1 cellular context compared by ENCODE assay signal in the genomic region with DNA sequence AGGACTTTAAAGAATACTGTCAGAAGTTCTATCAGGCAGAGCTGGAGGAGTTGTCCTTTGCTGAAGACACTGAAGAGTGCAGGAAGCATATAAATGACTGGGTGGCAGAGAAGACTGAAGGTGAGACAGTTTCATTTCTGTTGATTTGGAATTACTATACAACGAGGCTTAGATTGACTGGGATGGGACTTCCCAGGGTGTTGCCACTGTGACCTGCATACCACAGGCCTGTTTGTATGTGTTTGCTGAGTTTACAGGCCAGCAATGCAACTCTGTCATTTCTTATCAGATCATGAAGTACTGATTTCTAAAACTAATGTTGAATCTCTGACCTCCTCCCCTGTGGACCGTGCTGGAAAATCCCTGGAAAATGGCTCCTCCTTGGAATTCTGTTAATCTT.
TF ChIP-seq lines count a peak whose summit lies in the region.

No MANE protein-coding gene starts in this region.

TF ChIP-seq in GM12878, 131 proteins besides CTCF, POLR2A, EP300 and RAD21:
- TF ChIP-seq BRCA1 (IDR thresholded peaks at IDR 0.05; ENCODE audit: low read depth, low read length) (no peak), IKZF2 (IDR thresholded peaks at IDR 0.05) (no peak), CHD2 (IDR thresholded peaks at IDR 0.05; ENCODE audit: borderline replicate concordance, low read depth, low read length) (no peak), SIX5 (IDR thresholded peaks at IDR 0.05; ENCODE audit: low read depth, low read length, severe bottlenecking) (no peak), ZZZ3 (IDR thresholded peaks at IDR 0.05; ENCODE audit: control insufficient read depth, insufficient read length, low read depth) (no peak), RFX5 (IDR thresholded peaks at IDR 0.05; ENCODE audit: low read depth, low read length) (no peak), PAX8 (IDR thresholded peaks at IDR 0.05) (no peak), RELA (IDR thresholded peaks at IDR 0.05; ENCODE audit: borderline replicate concordance, partially characterized antibody) (no peak), NR2F1 (conservative IDR thresholded peaks at IDR 0.05) (no peak), MXI1 (IDR thresholded peaks at IDR 0.05; ENCODE audit: low read depth, low read length) (no peak), ZNF622 (IDR thresholded peaks at IDR 0.05) (no peak)
- TF ChIP-seq, protein P1, sequence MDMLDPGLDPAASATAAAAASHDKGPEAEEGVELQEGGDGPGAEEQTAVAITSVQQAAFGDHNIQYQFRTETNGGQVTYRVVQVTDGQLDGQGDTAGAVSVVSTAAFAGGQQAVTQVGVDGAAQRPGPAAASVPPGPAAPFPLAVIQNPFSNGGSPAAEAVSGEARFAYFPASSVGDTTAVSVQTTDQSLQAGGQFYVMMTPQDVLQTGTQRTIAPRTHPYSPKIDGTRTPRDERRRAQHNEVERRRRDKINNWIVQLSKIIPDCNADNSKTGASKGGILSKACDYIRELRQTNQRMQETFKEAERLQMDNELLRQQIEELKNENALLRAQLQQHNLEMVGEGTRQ (IDR thresholded peaks at IDR 0.05; ENCODE audit: borderline replicate concordance, low read depth, low read length) = no peak
- TF ChIP-seq, protein P2, sequence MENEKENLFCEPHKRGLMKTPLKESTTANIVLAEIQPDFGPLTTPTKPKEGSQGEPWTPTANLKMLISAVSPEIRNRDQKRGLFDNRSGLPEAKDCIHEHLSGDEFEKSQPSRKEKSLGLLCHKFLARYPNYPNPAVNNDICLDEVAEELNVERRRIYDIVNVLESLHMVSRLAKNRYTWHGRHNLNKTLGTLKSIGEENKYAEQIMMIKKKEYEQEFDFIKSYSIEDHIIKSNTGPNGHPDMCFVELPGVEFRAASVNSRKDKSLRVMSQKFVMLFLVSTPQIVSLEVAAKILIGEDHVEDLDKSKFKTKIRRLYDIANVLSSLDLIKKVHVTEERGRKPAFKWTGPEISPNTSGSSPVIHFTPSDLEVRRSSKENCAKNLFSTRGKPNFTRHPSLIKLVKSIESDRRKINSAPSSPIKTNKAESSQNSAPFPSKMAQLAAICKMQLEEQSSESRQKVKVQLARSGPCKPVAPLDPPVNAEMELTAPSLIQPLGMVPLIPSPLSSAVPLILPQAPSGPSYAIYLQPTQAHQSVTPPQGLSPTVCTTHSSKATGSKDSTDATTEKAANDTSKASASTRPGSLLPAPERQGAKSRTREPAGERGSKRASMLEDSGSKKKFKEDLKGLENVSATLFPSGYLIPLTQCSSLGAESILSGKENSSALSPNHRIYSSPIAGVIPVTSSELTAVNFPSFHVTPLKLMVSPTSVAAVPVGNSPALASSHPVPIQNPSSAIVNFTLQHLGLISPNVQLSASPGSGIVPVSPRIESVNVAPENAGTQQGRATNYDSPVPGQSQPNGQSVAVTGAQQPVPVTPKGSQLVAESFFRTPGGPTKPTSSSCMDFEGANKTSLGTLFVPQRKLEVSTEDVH (IDR thresholded peaks at IDR 0.05; ENCODE audit: low read depth, partially characterized antibody) = no peak
- TF ChIP-seq, protein P3, sequence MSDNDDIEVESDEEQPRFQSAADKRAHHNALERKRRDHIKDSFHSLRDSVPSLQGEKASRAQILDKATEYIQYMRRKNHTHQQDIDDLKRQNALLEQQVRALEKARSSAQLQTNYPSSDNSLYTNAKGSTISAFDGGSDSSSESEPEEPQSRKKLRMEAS (IDR thresholded peaks at IDR 0.05; ENCODE audit: low read depth, low read length) = no peak
- TF ChIP-seq, protein P4, sequence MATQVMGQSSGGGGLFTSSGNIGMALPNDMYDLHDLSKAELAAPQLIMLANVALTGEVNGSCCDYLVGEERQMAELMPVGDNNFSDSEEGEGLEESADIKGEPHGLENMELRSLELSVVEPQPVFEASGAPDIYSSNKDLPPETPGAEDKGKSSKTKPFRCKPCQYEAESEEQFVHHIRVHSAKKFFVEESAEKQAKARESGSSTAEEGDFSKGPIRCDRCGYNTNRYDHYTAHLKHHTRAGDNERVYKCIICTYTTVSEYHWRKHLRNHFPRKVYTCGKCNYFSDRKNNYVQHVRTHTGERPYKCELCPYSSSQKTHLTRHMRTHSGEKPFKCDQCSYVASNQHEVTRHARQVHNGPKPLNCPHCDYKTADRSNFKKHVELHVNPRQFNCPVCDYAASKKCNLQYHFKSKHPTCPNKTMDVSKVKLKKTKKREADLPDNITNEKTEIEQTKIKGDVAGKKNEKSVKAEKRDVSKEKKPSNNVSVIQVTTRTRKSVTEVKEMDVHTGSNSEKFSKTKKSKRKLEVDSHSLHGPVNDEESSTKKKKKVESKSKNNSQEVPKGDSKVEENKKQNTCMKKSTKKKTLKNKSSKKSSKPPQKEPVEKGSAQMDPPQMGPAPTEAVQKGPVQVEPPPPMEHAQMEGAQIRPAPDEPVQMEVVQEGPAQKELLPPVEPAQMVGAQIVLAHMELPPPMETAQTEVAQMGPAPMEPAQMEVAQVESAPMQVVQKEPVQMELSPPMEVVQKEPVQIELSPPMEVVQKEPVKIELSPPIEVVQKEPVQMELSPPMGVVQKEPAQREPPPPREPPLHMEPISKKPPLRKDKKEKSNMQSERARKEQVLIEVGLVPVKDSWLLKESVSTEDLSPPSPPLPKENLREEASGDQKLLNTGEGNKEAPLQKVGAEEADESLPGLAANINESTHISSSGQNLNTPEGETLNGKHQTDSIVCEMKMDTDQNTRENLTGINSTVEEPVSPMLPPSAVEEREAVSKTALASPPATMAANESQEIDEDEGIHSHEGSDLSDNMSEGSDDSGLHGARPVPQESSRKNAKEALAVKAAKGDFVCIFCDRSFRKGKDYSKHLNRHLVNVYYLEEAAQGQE (IDR thresholded peaks at IDR 0.05; ENCODE audit: low read depth, low read length) = no peak
- TF ChIP-seq, protein P5, sequence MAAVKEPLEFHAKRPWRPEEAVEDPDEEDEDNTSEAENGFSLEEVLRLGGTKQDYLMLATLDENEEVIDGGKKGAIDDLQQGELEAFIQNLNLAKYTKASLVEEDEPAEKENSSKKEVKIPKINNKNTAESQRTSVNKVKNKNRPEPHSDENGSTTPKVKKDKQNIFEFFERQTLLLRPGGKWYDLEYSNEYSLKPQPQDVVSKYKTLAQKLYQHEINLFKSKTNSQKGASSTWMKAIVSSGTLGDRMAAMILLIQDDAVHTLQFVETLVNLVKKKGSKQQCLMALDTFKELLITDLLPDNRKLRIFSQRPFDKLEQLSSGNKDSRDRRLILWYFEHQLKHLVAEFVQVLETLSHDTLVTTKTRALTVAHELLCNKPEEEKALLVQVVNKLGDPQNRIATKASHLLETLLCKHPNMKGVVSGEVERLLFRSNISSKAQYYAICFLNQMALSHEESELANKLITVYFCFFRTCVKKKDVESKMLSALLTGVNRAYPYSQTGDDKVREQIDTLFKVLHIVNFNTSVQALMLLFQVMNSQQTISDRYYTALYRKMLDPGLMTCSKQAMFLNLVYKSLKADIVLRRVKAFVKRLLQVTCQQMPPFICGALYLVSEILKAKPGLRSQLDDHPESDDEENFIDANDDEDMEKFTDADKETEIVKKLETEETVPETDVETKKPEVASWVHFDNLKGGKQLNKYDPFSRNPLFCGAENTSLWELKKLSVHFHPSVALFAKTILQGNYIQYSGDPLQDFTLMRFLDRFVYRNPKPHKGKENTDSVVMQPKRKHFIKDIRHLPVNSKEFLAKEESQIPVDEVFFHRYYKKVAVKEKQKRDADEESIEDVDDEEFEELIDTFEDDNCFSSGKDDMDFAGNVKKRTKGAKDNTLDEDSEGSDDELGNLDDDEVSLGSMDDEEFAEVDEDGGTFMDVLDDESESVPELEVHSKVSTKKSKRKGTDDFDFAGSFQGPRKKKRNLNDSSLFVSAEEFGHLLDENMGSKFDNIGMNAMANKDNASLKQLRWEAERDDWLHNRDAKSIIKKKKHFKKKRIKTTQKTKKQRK (IDR thresholded peaks at IDR 0.05; ENCODE audit: low read depth, low read length) = no peak
- TF ChIP-seq, protein P6, sequence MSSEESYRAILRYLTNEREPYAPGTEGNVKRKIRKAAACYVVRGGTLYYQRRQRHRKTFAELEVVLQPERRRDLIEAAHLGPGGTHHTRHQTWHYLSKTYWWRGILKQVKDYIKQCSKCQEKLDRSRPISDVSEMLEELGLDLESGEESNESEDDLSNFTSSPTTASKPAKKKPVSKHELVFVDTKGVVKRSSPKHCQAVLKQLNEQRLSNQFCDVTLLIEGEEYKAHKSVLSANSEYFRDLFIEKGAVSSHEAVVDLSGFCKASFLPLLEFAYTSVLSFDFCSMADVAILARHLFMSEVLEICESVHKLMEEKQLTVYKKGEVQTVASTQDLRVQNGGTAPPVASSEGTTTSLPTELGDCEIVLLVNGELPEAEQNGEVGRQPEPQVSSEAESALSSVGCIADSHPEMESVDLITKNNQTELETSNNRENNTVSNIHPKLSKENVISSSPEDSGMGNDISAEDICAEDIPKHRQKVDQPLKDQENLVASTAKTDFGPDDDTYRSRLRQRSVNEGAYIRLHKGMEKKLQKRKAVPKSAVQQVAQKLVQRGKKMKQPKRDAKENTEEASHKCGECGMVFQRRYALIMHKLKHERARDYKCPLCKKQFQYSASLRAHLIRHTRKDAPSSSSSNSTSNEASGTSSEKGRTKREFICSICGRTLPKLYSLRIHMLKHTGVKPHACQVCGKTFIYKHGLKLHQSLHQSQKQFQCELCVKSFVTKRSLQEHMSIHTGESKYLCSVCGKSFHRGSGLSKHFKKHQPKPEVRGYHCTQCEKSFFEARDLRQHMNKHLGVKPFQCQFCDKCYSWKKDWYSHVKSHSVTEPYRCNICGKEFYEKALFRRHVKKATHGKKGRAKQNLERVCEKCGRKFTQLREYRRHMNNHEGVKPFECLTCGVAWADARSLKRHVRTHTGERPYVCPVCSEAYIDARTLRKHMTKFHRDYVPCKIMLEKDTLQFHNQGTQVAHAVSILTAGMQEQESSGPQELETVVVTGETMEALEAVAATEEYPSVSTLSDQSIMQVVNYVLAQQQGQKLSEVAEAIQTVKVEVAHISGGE (CRISPR knock-in tag; IDR thresholded peaks at IDR 0.05) = no peak
